1 cellular context compared by ENCODE assay signal in genomic region chr10:33484787-33485186, GRCh38.
TF ChIP-seq lines count a peak whose summit lies in the region.

No MANE protein-coding gene starts in this region.

TF ChIP-seq in HEK293, 187 proteins besides CTCF, POLR2A, EP300 and RAD21 (continued from another document):
- TF ChIP-seq PRDM4 (tag by site-specific recombination; IDR thresholded peaks at IDR 0.05), result peak; percentile 85
- TF ChIP-seq OSR2 (tag by site-specific recombination; IDR thresholded peaks at IDR 0.05), result 0 out of 2 replicates have a peak, but pooled peaks have one; percentile 6
- 0 out of 2 replicates have a peak, but pooled peaks have one; percentile 28 for TF ChIP-seq ZEB2 (tag by site-specific recombination; IDR thresholded peaks at IDR 0.05)
- peak; percentile 41; the same call in 1 of the 2 replicates for TF ChIP-seq ZBTB17 (tag by site-specific recombination; IDR thresholded peaks at IDR 0.05)
- TF ChIP-seq BCL6B (tag by site-specific recombination; IDR thresholded peaks at IDR 0.05), result no peak
- 0 out of 2 replicates have a peak, but pooled peaks have one; percentile 27 for TF ChIP-seq ZNF366 (tag by site-specific recombination; conservative IDR thresholded peaks at IDR 0.05)
- TF ChIP-seq PRDM6 (tag by site-specific recombination; IDR thresholded peaks at IDR 0.05), result peak; percentile 55
- 0 out of 2 replicates have a peak, but pooled peaks have one; percentile 23 for TF ChIP-seq ZBTB8A (tag by site-specific recombination; IDR thresholded peaks at IDR 0.05)
- TF ChIP-seq ZNF518A (tag by site-specific recombination; conservative IDR thresholded peaks at IDR 0.05; ENCODE audit: low read depth), result peak; percentile 62; the same call in 1 of the 2 replicates
- TF ChIP-seq KLF10 (tag by site-specific recombination; IDR thresholded peaks at IDR 0.05), result peak; percentile 75
- peak; percentile 59; the same call in 1 of the 2 replicates for TF ChIP-seq ATF2 (tag by site-specific recombination; IDR thresholded peaks at IDR 0.05; ENCODE audit: low read depth)
- no peak for TF ChIP-seq ZNF132 (tag by site-specific recombination; IDR thresholded peaks at IDR 0.05; ENCODE audit: borderline replicate concordance)
- 0 out of 2 replicates have a peak, but pooled peaks have one; percentile 26 for TF ChIP-seq ZNF610 (tag by site-specific recombination; IDR thresholded peaks at IDR 0.05; ENCODE audit: borderline replicate concordance)
- 0 out of 2 replicates have a peak, but pooled peaks have one; percentile 23 for TF ChIP-seq FEZF1 (tag by site-specific recombination; IDR thresholded peaks at IDR 0.05)
- TF ChIP-seq ZNF335 (tag by site-specific recombination; conservative IDR thresholded peaks at IDR 0.05), result peak; percentile 61
- no peak for TF ChIP-seq ZSCAN4 (tag by site-specific recombination; IDR thresholded peaks at IDR 0.05)
- TF ChIP-seq ZFP37 (tag by site-specific recombination; IDR thresholded peaks at IDR 0.05), result no peak
- TF ChIP-seq ZBTB49 (tag by site-specific recombination; IDR thresholded peaks at IDR 0.05; ENCODE audit: low read depth), result no peak
- TF ChIP-seq ZNF660 (tag by site-specific recombination; IDR thresholded peaks at IDR 0.05), result peak; percentile 61
- peak; percentile 68 for TF ChIP-seq KLF9 (tag by site-specific recombination; IDR thresholded peaks at IDR 0.05; ENCODE audit: low read depth)
- TF ChIP-seq KLF1 (tag by site-specific recombination; IDR thresholded peaks at IDR 0.05), result no peak
- TF ChIP-seq ZSCAN30 (tag by site-specific recombination; IDR thresholded peaks at IDR 0.05), result 0 out of 2 replicates have a peak, but pooled peaks have one; percentile 24
TF ChIP-seq in HEK293: peak in this region for 17.
